1 cellular context compared by ENCODE assay signal in the genomic region with DNA sequence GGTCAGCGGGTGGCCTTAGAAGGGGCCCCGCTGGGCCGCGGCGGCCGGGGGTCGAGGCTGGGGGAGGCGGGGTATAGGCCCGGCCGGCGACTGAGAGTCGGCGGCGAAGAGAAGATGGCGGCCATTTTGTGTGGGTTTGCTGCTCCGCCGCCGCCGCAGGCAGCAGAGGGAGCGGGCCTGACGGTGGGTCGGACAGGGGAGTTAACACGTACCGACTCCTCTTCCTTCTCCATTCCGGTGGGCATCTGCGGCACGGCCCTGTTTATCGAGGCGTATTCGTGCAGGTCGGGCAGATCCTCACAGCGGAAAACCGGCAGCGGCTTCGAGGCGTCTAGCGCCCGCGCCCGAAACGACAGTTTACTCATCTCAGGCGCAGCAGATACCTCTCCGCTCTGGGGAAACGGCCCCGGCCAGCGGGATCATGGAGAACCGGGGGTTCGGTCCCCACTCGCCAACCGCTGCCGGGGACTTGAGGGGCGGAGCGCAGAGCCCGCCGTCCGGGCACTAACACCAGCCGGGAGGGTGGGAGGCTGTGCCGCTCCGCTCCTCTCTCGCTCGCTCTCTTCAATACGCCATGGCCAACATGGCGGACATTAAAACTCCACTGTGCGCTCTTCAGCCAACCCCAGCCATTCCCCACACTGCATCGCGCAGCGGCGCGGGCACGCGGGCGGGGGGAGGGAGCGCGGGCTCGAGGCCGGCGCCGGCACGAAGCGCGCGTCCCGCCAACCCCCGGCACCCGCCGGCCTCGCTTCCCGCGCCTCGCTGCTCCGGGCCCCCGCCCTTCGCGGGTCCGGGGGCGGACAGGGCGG.
A peak's percentile ranks its signal among the peaks of the same experiment; 100 is the strongest.
TF ChIP-seq lines count a peak whose summit lies in the region.

A gene with protein sequence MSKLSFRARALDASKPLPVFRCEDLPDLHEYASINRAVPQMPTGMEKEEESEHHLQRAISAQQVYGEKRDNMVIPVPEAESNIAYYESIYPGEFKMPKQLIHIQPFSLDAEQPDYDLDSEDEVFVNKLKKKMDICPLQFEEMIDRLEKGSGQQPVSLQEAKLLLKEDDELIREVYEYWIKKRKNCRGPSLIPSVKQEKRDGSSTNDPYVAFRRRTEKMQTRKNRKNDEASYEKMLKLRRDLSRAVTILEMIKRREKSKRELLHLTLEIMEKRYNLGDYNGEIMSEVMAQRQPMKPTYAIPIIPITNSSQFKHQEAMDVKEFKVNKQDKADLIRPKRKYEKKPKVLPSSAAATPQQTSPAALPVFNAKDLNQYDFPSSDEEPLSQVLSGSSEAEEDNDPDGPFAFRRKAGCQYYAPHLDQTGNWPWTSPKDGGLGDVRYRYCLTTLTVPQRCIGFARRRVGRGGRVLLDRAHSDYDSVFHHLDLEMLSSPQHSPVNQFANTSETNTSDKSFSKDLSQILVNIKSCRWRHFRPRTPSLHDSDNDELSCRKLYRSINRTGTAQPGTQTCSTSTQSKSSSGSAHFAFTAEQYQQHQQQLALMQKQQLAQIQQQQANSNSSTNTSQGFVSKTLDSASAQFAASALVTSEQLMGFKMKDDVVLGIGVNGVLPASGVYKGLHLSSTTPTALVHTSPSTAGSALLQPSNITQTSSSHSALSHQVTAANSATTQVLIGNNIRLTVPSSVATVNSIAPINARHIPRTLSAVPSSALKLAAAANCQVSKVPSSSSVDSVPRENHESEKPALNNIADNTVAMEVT (minus strand): TSS at position 608 of the 812 bp plus-strand sequence. CDS start 243 bp downstream, at position 365.

TF ChIP-seq in GM23338, 12 proteins besides CTCF, POLR2A, EP300 and RAD21:
- TF ChIP-seq, protein P1, sequence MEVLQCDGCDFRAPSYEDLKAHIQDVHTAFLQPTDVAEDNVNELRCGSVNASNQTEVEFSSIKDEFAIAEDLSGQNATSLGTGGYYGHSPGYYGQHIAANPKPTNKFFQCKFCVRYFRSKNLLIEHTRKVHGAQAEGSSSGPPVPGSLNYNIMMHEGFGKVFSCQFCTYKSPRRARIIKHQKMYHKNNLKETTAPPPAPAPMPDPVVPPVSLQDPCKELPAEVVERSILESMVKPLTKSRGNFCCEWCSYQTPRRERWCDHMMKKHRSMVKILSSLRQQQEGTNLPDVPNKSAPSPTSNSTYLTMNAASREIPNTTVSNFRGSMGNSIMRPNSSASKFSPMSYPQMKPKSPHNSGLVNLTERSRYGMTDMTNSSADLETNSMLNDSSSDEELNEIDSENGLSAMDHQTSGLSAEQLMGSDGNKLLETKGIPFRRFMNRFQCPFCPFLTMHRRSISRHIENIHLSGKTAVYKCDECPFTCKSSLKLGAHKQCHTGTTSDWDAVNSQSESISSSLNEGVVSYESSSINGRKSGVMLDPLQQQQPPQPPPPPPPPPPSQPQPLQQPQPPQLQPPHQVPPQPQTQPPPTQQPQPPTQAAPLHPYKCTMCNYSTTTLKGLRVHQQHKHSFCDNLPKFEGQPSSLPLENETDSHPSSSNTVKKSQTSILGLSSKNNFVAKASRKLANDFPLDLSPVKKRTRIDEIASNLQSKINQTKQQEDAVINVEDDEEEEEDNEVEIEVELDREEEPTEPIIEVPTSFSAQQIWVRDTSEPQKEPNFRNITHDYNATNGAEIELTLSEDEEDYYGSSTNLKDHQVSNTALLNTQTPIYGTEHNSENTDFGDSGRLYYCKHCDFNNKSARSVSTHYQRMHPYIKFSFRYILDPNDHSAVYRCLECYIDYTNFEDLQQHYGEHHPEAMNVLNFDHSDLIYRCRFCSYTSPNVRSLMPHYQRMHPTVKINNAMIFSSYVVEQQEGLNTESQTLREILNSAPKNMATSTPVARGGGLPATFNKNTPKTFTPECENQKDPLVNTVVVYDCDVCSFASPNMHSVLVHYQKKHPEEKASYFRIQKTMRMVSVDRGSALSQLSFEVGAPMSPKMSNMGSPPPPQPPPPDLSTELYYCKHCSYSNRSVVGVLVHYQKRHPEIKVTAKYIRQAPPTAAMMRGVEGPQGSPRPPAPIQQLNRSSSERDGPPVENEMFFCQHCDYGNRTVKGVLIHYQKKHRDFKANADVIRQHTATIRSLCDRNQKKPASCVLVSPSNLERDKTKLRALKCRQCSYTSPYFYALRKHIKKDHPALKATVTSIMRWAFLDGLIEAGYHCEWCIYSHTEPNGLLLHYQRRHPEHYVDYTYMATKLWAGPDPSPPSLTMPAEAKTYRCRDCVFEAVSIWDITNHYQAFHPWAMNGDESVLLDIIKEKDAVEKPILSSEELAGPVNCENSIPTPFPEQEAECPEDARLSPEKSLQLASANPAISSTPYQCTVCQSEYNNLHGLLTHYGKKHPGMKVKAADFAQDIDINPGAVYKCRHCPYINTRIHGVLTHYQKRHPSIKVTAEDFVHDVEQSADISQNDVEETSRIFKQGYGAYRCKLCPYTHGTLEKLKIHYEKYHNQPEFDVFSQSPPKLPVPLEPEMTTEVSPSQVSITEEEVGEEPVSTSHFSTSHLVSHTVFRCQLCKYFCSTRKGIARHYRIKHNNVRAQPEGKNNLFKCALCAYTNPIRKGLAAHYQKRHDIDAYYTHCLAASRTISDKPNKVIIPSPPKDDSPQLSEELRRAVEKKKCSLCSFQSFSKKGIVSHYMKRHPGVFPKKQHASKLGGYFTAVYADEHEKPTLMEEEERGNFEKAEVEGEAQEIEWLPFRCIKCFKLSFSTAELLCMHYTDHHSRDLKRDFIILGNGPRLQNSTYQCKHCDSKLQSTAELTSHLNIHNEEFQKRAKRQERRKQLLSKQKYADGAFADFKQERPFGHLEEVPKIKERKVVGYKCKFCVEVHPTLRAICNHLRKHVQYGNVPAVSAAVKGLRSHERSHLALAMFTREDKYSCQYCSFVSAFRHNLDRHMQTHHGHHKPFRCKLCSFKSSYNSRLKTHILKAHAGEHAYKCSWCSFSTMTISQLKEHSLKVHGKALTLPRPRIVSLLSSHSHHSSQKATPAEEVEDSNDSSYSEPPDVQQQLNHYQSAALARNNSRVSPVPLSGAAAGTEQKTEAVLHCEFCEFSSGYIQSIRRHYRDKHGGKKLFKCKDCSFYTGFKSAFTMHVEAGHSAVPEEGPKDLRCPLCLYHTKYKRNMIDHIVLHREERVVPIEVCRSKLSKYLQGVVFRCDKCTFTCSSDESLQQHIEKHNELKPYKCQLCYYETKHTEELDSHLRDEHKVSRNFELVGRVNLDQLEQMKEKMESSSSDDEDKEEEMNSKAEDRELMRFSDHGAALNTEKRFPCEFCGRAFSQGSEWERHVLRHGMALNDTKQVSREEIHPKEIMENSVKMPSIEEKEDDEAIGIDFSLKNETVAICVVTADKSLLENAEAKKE (CRISPR knock-in tag; IDR thresholded peaks at IDR 0.05): no peak
- TF ChIP-seq POLR2AphosphoS5 (IDR thresholded peaks at IDR 0.05; ENCODE audit: low read depth) (peak; percentile 78), JUNB (IDR thresholded peaks at IDR 0.05; ENCODE audit: unreplicated experiment) (no peak), REST (IDR thresholded peaks at IDR 0.05; ENCODE audit: unreplicated experiment) (peak; percentile 6), CREB1 (CRISPR knock-in tag; IDR thresholded peaks at IDR 0.05; ENCODE audit: low read depth) (no peak), EZH2phosphoT487 (IDR thresholded peaks at IDR 0.05; ENCODE audit: unreplicated experiment) (no peak), ZNF331 (CRISPR knock-in tag; IDR thresholded peaks at IDR 0.05; ENCODE audit: low read depth) (no peak), EZH2 (IDR thresholded peaks at IDR 0.05; ENCODE audit: low read depth, unreplicated experiment) (no peak), STAT1 (IDR thresholded peaks at IDR 0.05; ENCODE audit: unreplicated experiment) (no peak), NANOG (IDR thresholded peaks at IDR 0.05; ENCODE audit: borderline replicate concordance) (no peak), ZNF114 (CRISPR knock-in tag; IDR thresholded peaks at IDR 0.05) (no peak)
- TF ChIP-seq, protein P2, sequence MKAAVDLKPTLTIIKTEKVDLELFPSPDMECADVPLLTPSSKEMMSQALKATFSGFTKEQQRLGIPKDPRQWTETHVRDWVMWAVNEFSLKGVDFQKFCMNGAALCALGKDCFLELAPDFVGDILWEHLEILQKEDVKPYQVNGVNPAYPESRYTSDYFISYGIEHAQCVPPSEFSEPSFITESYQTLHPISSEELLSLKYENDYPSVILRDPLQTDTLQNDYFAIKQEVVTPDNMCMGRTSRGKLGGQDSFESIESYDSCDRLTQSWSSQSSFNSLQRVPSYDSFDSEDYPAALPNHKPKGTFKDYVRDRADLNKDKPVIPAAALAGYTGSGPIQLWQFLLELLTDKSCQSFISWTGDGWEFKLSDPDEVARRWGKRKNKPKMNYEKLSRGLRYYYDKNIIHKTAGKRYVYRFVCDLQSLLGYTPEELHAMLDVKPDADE (IDR thresholded peaks at IDR 0.05): no peak
